16 cellular contexts compared by ENCODE assay signal in genomic region chr4:48025005-48025404, GRCh38. TPM values are rescaled to one million over a fixed set of nuclear protein-coding genes. Genes with fewer than 3 reads are reported as not detected.
A peak's percentile ranks its signal among the peaks of the same experiment; 100 is the strongest.
DNase-seq lines count a peak whose midpoint lies in the region; FAIRE-seq and TF ChIP-seq lines count a peak whose summit lies in the region.
"Had no signal": no experiment of that assay in that cellular context is flagged by ENCODE, and none has a peak within 500 bp of the region (broad histone marks: within the 10 kb centered on the region; RNA-seq: fewer than 3 reads in every experiment).

No MANE protein-coding gene starts in this region.

- no peak overlapping the region for H3K27ac ChIP-seq in suprapubic skin
- H3K27ac ChIP-seq: ovary had no signal

- TF ChIP-seq POLR2A in suprapubic skin (IDR thresholded peaks at IDR 0.05): no peak

- no peaks in the 10 kb centered on the region for H3K4me1 ChIP-seq in suprapubic skin
- H3K4me1 ChIP-seq: breast epithelium had no signal

- H3K27me3 ChIP-seq in bronchial epithelial cell (ENCODE audit: control insufficient read depth, insufficient read depth, low read length): no peaks in the 10 kb centered on the region
- H3K27me3 ChIP-seq in suprapubic skin: no peaks in the 10 kb centered on the region
- H3K27me3 ChIP-seq: breast epithelium, ovary, transverse colon had no signal

- no peaks in the 10 kb centered on the region for H3K9me3 ChIP-seq in suprapubic skin
- H3K9me3 ChIP-seq: breast epithelium, ovary, transverse colon had no signal

- H3K4me3 ChIP-seq in bronchial epithelial cell (ENCODE audit: low read depth, low read length): no peak overlapping the region
- no peak overlapping the region for H3K4me3 ChIP-seq in suprapubic skin
- H3K4me3 ChIP-seq: breast epithelium, ovary, transverse colon had no signal

- FAIRE-seq in bronchial epithelial cell (lab: Jason Lieb, UNC): no peak
- FAIRE-seq: HepG2 had no signal

- TF ChIP-seq CTCF in bronchial epithelial cell (IDR thresholded peaks at IDR 0.05; ENCODE audit: insufficient read depth, low read length, severe bottlenecking): no peak
- no peak for TF ChIP-seq CTCF in suprapubic skin (IDR thresholded peaks at IDR 0.05)

- H3K36me3 ChIP-seq in bronchial epithelial cell (ENCODE audit: control insufficient read depth, insufficient read depth, low read length) (peaks cover 6% of the 10 kb centered on the region), suprapubic skin (peaks cover 5% of the 10 kb centered on the region)
- H3K36me3 ChIP-seq: breast epithelium, ovary had no signal

- no peak for TF ChIP-seq EP300 in suprapubic skin (IDR thresholded peaks at IDR 0.05)

- peak; percentile 92 for DNase-seq in DMS53 (lab: John Stamatoyannopoulos, UW)
- peak; percentile 36 for DNase-seq in NCI-H226
- peak; percentile 29 for DNase-seq in bronchial epithelial cell (ENCODE audit: low read depth)
- DNase-seq in medulla oblongata (ENCODE audit: extremely low spot score): peak; percentile 15
- DNase-seq in stimulated activated CD4-positive, alpha-beta T cell treated with anti-CD3 and anti-CD28 coated beads, Interleukin-12 subunit alpha, Interleukin-12 subunit beta, amount 100 ng/mL, for 4 hours: no peak
- DNase-seq in suprapubic skin (ENCODE audit: low spot score in 2 of 2): no peak
- no peak for DNase-seq in NCI-H2107 (lab: John Stamatoyannopoulos, UW)
- no peak for DNase-seq in middle frontal gyrus (ENCODE audit: extremely low spot score, low spot score)
- DNase-seq: activated CD4-positive, alpha-beta memory T cell treated with anti-CD3 and anti-CD28 coated beads for 36 hours; ovary; stimulated activated CD8-positive, alpha-beta memory T cell treated with anti-CD3 and anti-CD28 coated beads, Interleukin-4, amount 100 ng/mL, for 48 hours; transverse colon had no signal

- 35% methylated on average over 2 of the region's 2 CpGs for WGBS in suprapubic skin

RNA-seq across cellular contexts. Expression of gene NIPAL1, which starts 8.4 kb away (rescaled TPM):
- total RNA-seq in bronchial epithelial cell (6.6 and 9.3 TPM in 2 replicates), suprapubic skin (10 to 100 TPM; 19.2 to 55.6 (median 27.2) TPM)

RNA-seq across cellular contexts. Expression of gene CNGA1, which starts 8.5 kb away (rescaled TPM):
- 1.6 and 5.4 TPM in 2 replicates for total RNA-seq in bronchial epithelial cell
- 10 to 100 TPM in 1 of 4 donors, 1 to 10 TPM in 3; 1.7 to 12.5 (median 5.5) TPM for total RNA-seq in suprapubic skin
- total RNA-seq: activated T-helper 2 cell treated with anti-CD3 and anti-CD28 coated beads, Interferon-gamma antibody, Interleukin-2, Interleukin-4, amounts not matched to agents 10 μg/mL and 5 μg/mL and 100 μg/mL, durations not matched to agents 14 hours and 24 hours and 36 hours; Right ventricle myocardium inferior had no signal

Comparison
In these comparisons a context has a peak if more than half of its experiments do, and no peak if none do; other contexts are left out.
1. DNase-seq: peak in DMS53 (single experiment), NCI-H226 (single experiment), bronchial epithelial cell (single experiment) and medulla oblongata (single experiment); none in stimulated activated CD4-positive, alpha-beta T cell treated with anti-CD3 and anti-CD28 coated beads, Interleukin-12 subunit alpha, Interleukin-12 subunit beta, amount 100 ng/mL, for 4 hours (single experiment), suprapubic skin (0 of 2), NCI-H2107 (single experiment) and middle frontal gyrus (single experiment).